ENCODE assay signal across 8 cellular contexts in genomic region chr11:64767344-64768299, GRCh38. TPM values are rescaled to one million over a fixed set of nuclear protein-coding genes. Genes with fewer than 3 reads are reported as not detected.
DNase-seq lines count a peak whose midpoint lies in the region; ATAC-seq, FAIRE-seq and TF ChIP-seq lines count a peak whose summit lies in the region.

No MANE protein-coding gene starts in this region.

- TF ChIP-seq CTCF in D721Med (IDR thresholded peaks at IDR 0.05; ENCODE audit: insufficient read depth, missing control alignments) (peak; percentile 66), VCaP (conservative IDR thresholded peaks at IDR 0.05) (peak; percentile 99), breast epithelium (IDR thresholded peaks at IDR 0.05) (peak; percentile 40 to 69 (median 68)), liver (IDR thresholded peaks at IDR 0.05; ENCODE audit: low read depth, low read length, missing input control) (peak; percentile 59)

- H3K9ac ChIP-seq in liver (ENCODE audit: low read depth in 1 of 2, low read length in 2 of 2): no peak overlapping the region

- no peaks in the 10 kb centered on the region for H3K9me3 ChIP-seq in KOPT-K1 (ENCODE audit: insufficient read depth, low read length, poor library complexity, severe bottlenecking)
- no peaks in the 10 kb centered on the region for H3K9me3 ChIP-seq in breast epithelium
- no peaks in the 10 kb centered on the region for H3K9me3 ChIP-seq in liver (ENCODE audit: control insufficient read depth in 4 of 4, low read length in 3 of 4)

- TF ChIP-seq POLR2A in breast epithelium (IDR thresholded peaks at IDR 0.05): no peak

- H3K4me1 ChIP-seq in breast epithelium (peaks cover 6 to 10% of the 10 kb centered on the region in 2 donors), liver (ENCODE audit: control insufficient read depth in 4 of 4, insufficient read depth in 4 of 4, low read length in 3 of 4) (peaks cover 0 to 12% (median under 1%) of the 10 kb centered on the region in 4 donors)

- H3K4me3 ChIP-seq in breast epithelium (no peak overlapping the region), liver (ENCODE audit: low read depth in 1 of 3, low read length in 3 of 3) (no peak overlapping the region)

- ATAC-seq in HG03280 (IDR thresholded peaks at IDR 0.05; ENCODE audit: unreplicated experiment): no peak
- ATAC-seq in HG02759 (IDR thresholded peaks at IDR 0.05; ENCODE audit: unreplicated experiment): no peak

- intact Hi-C loops in breast epithelium (cut with DNase I; ENCODE audit: low total_unique reads): no loop called here

- WGBS in liver: 62% methylated on average over 19 of the region's 19 CpGs

- DNase-seq in D721Med (ENCODE audit: insufficient read length, low spot score) (no peak), breast epithelium (ENCODE audit: low spot score in 2 of 2) (peak; percentile 63 to 70)
- peak; percentile 78 for DNase-seq in stimulated activated CD8-positive, alpha-beta memory T cell treated with anti-CD3 and anti-CD28 coated beads, Interleukin-12 subunit alpha, Interleukin-12 subunit beta, amount 100 ng/mL, for 1 hour (ENCODE audit: low read depth)

- peak overlapping the region; percentile 20 for H3K27ac ChIP-seq in KOPT-K1 (ENCODE audit: low read depth, low read length, poor library complexity, severe bottlenecking)
- peak overlapping the region; percentile 4; the same call in 1 of the 2 replicates for H3K27ac ChIP-seq in VCaP
- H3K27ac ChIP-seq in breast epithelium: peak overlapping the region; percentile 60 to 76
- no peak overlapping the region for H3K27ac ChIP-seq in liver (ENCODE audit: low read depth in 1 of 2, low read length in 2 of 2)

- H3K27me3 ChIP-seq in breast epithelium (no peaks in the 10 kb centered on the region), liver (ENCODE audit: control insufficient read depth in 4 of 4, insufficient read depth in 4 of 4, low read length in 3 of 4) (no peaks in the 10 kb centered on the region)

- TF ChIP-seq RAD21 in liver (IDR thresholded peaks at IDR 0.05): peak; percentile 38 to 59

- no peak for FAIRE-seq in D721Med (lab: Jason Lieb, UNC)

- H3K36me3 ChIP-seq in KOPT-K1 (ENCODE audit: insufficient read depth, low read length): peaks cover 96% of the 10 kb centered on the region
- H3K36me3 ChIP-seq in breast epithelium: peaks cover 41% of the 10 kb centered on the region
- H3K36me3 ChIP-seq in liver (ENCODE audit: control insufficient read depth in 4 of 4, insufficient read depth in 3 of 4, low read depth in 1 of 4, low read length in 3 of 4): peaks cover 37 to 92% (median 72%) of the 10 kb centered on the region in 4 donors

TF ChIP-seq in liver, 16 proteins besides CTCF, POLR2A, EP300 and RAD21:
- TF ChIP-seq, protein P1, sequence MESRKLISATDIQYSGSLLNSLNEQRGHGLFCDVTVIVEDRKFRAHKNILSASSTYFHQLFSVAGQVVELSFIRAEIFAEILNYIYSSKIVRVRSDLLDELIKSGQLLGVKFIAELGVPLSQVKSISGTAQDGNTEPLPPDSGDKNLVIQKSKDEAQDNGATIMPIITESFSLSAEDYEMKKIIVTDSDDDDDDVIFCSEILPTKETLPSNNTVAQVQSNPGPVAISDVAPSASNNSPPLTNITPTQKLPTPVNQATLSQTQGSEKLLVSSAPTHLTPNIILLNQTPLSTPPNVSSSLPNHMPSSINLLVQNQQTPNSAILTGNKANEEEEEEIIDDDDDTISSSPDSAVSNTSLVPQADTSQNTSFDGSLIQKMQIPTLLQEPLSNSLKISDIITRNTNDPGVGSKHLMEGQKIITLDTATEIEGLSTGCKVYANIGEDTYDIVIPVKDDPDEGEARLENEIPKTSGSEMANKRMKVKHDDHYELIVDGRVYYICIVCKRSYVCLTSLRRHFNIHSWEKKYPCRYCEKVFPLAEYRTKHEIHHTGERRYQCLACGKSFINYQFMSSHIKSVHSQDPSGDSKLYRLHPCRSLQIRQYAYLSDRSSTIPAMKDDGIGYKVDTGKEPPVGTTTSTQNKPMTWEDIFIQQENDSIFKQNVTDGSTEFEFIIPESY (IDR thresholded peaks at IDR 0.05): no peak
- TF ChIP-seq EGR1 (IDR thresholded peaks at IDR 0.05; ENCODE audit: low read depth in 2 of 2) (no peak), YY1 (IDR thresholded peaks at IDR 0.05) (no peak), RXRA (IDR thresholded peaks at IDR 0.05) (no peak), SP1 (IDR thresholded peaks at IDR 0.05) (no peak), HNF4G (IDR thresholded peaks at IDR 0.05) (no peak), NR2F2 (IDR thresholded peaks at IDR 0.05) (no peak)

RNA-seq across cellular contexts. Expression of gene PYGM, which starts 7.8 kb away (rescaled TPM):
- total RNA-seq in breast epithelium (1 to 10 TPM; 1.3 to 4.5 (median 3.4) TPM), liver (1 to 10 TPM in 1 of 2 donors, under 1 TPM in 1; 0.23 to 1.3 TPM)
- under 1 TPM; 0.26 to 0.32 TPM for polyA plus RNA-seq in liver

RNA-seq across cellular contexts. Expression of gene SF1, which starts 10.7 kb away (rescaled TPM):
- total RNA-seq in breast epithelium: 100 to 1,000 TPM; 264 to 293 (median 277) TPM
- total RNA-seq in liver: 100 to 1,000 TPM in 1 of 2 donors, 10 to 100 TPM in 1; 46.2 to 135 TPM
- 10 to 100 TPM; 44.9 to 54.0 TPM for polyA plus RNA-seq in liver

RNA-seq across cellular contexts. Expression of gene RASGRP2, which starts 23.7 kb away (rescaled TPM):
- total RNA-seq in breast epithelium (10 to 100 TPM in 2 of 3 donors, 1 to 10 TPM in 1; 10.0 to 12.5 (median 11.5) TPM), liver (10 to 100 TPM; 12.1 to 14.9 TPM)
- 1 to 10 TPM; 2.7 to 5.2 TPM for polyA plus RNA-seq in liver

RNA-seq across cellular contexts. Expression of gene MAP4K2, which starts 35.4 kb away (rescaled TPM):
- 10 to 100 TPM in 2 of 3 donors, 1 to 10 TPM in 1; 7.7 to 16.1 (median 14.0) TPM for total RNA-seq in breast epithelium
- 1 to 10 TPM; 4.6 to 6.9 TPM for total RNA-seq in liver
- 1 to 10 TPM; 2.1 to 2.3 TPM for polyA plus RNA-seq in liver

RNA-seq across cellular contexts. Expression of gene MEN1, which starts 42.7 kb away (rescaled TPM):
- total RNA-seq in breast epithelium: 10 to 100 TPM; 11.4 to 19.0 (median 14.8) TPM
- total RNA-seq in liver: 10 to 100 TPM; 12.1 to 15.1 TPM
- polyA plus RNA-seq in liver: 10 to 100 TPM in 1 of 2 donors, 1 to 10 TPM in 1; 9.0 to 14.7 TPM

Comparison
In these comparisons a context has a peak if more than half of its experiments do, and no peak if none do; other contexts are left out.
1. H3K27ac ChIP-seq: peak in KOPT-K1 (single experiment), VCaP (single experiment) and breast epithelium (2 of 2); none in liver (0 of 2).
2. Peak in every context shown above with its lines, with median percentiles within 50 percentile points of each other: CTCF ChIP-seq.